In the genomic region with DNA sequence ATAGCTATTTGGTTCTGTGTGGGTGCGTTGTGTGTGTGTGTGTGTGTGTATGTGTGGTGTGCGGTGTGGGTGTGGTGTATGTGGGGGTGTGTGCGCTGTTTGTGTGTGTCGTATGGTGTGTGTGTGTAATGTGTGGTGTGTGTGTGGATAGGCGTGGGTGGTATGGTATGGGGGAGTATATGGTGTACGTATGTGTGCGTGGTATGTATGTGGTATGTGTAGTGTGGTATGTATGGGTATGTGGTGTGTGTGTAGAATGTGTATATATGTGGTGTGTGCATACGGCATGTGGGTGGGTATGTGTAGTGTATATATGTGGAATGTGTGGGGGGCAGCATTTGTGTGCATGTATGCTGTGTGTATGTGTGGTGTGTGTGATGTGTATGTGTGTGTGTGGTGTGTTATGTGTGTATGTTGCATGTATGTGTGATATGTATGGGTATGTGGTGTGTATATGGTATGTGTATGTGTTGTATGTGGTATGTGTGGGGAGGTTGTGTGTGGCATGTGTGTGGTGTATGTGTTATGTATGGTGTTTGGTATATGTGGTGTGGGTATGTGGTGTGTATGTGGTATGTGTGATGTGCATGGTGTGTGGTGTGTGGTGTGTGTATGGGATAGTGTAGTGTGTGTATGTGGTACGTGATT, we compare ENCODE assay signal across 17 cellular contexts. TPM values are rescaled to one million over a fixed set of nuclear protein-coding genes. Genes with fewer than 3 reads are reported as not detected.
DNase-seq lines count a peak whose midpoint lies in the region; ATAC-seq, FAIRE-seq and TF ChIP-seq lines count a peak whose summit lies in the region.
"Had no signal": no experiment of that assay in that cellular context is flagged by ENCODE, and none has a peak within 500 bp of the region (broad histone marks: within the 10 kb centered on the region; RNA-seq: fewer than 3 reads in every experiment).

No MANE protein-coding gene starts in this region.

- CTCF ChIA-PET in HEK293 (lab: Yijun Ruan, JAX): no interaction called here

- H3K23ac ChIP-seq in neuronal stem cell (ENCODE audit: low read depth, low read length, poor library complexity): peak overlapping the region; percentile 38

- H3K27ac ChIP-seq in HEK293 (ENCODE audit: extremely low read depth, low read depth, low read length) (no peak overlapping the region), neuronal stem cell (replicated peaks; ENCODE audit: low read length) (no peak overlapping the region)
- H3K27ac ChIP-seq: GM23248 had no signal

- H3K36me3 ChIP-seq in HEK293 (ENCODE audit: control insufficient read depth in 2 of 2, insufficient read depth in 1 of 2, low read length in 2 of 2) (no peaks in the 10 kb centered on the region), bronchial epithelial cell (ENCODE audit: control insufficient read depth, insufficient read depth, low read length) (no peaks in the 10 kb centered on the region), neuronal stem cell (replicated peaks in 1 of 2; ENCODE audit: control insufficient read depth in 2 of 2, insufficient read depth in 2 of 2, low read length in 2 of 2) (peaks cover 46 to 69% of the 10 kb centered on the region in 2 donors)

- POLR2A ChIA-PET in HEK293 (lab: Yijun Ruan, JAX): no interaction called here

- FAIRE-seq in GM12891 (lab: Jason Lieb, UNC) (peak; percentile 91), bronchial epithelial cell (lab: Jason Lieb, UNC) (peak; percentile 93)
- FAIRE-seq: A204.1 had no signal

- 100% methylated on average over 6 to 8 of the region's 9 CpGs for WGBS in neuronal stem cell (ENCODE audit: extremely low coverage in 2 of 2, insufficient read length in 2 of 2, insufficient replicate concordance in 1 of 2), 2 donors

- ATAC-seq in HG02840 (IDR thresholded peaks at IDR 0.05; ENCODE audit: low FRiP score, unreplicated experiment): no peak
- ATAC-seq in HG03442 (IDR thresholded peaks at IDR 0.05; ENCODE audit: unreplicated experiment): no peak

- H2AFZ ChIP-seq in neuronal stem cell (ENCODE audit: low read length): no peak overlapping the region
- H2AFZ ChIP-seq: GM23248 had no signal

- H2AK5ac ChIP-seq in neuronal stem cell (ENCODE audit: low read depth, low read length): no peak overlapping the region

- no peak overlapping the region for H2BK120ac ChIP-seq in neuronal stem cell (ENCODE audit: low read depth, low read length)

- no peak overlapping the region for H3K14ac ChIP-seq in neuronal stem cell (ENCODE audit: low read length)

- H3K4me3 ChIP-seq in HEK293 (ENCODE audit: low read depth, low read length): no peak overlapping the region
- no peak overlapping the region for H3K4me3 ChIP-seq in bronchial epithelial cell (ENCODE audit: low read depth, low read length)
- peak overlapping the region in 1 of 2 donors; percentile 74 for H3K4me3 ChIP-seq in neuronal stem cell (ENCODE audit: low read length in 2 of 2)
- H3K4me3 ChIP-seq: GM23248 had no signal

- no peak overlapping the region for H3K18ac ChIP-seq in neuronal stem cell (ENCODE audit: low read length)

- H2BK15ac ChIP-seq in neuronal stem cell (ENCODE audit: low read length): no peak overlapping the region

- no peaks in the 10 kb centered on the region for H3K9me3 ChIP-seq in HEK293 (ENCODE audit: control insufficient read depth, insufficient read depth, low read depth, low read length)
- H3K9me3 ChIP-seq in neuronal stem cell (replicated peaks in 1 of 2; ENCODE audit: control insufficient read depth in 2 of 2, insufficient read depth in 1 of 2, low read depth in 1 of 2, low read length in 2 of 2): peaks cover 0 to 6% of the 10 kb centered on the region in 2 donors

- DNase-seq in GM12891 (ENCODE audit: insufficient read length, low spot score) (no peak), bronchial epithelial cell (ENCODE audit: low read depth) (no peak), neuronal stem cell (ENCODE audit: low spot score) (no peak), GM03348 (ENCODE audit: low spot score) (no peak), NCI-H82 (lab: John Stamatoyannopoulos, UW) (no peak)
- DNase-seq: C1 segment of cervical spinal cord; Calu3; CD4-positive, alpha-beta T cell; DMS 273 treated with DMSO at 0.1 percent for 48 hours; DMS79; GM23248; H7; KG1 had no signal

- H3K79me1 ChIP-seq in neuronal stem cell (ENCODE audit: low read depth, low read length): peaks cover 8% of the 10 kb centered on the region

- no peaks in the 10 kb centered on the region for H3K4me1 ChIP-seq in HEK293 (ENCODE audit: control insufficient read depth, insufficient read depth, low read length)
- no peaks in the 10 kb centered on the region for H3K4me1 ChIP-seq in neuronal stem cell (ENCODE audit: control insufficient read depth in 2 of 2, insufficient read depth in 1 of 2, low read depth in 1 of 2, low read length in 2 of 2)

- no peak for TF ChIP-seq CTCF in HEK293 (tag by site-specific recombination; IDR thresholded peaks at IDR 0.05)
- TF ChIP-seq CTCF in bronchial epithelial cell (IDR thresholded peaks at IDR 0.05; ENCODE audit: insufficient read depth, low read length, severe bottlenecking): no peak

- peak overlapping the region; percentile 6 for H4K91ac ChIP-seq in neuronal stem cell (ENCODE audit: low read depth, low read length, poor library complexity)

- H3K27me3 ChIP-seq in bronchial epithelial cell (ENCODE audit: control insufficient read depth, insufficient read depth, low read length): no peaks in the 10 kb centered on the region
- peaks cover 0 to 5% (median 0%) of the 10 kb centered on the region in 3 experiments for H3K27me3 ChIP-seq in neuronal stem cell (ENCODE audit: control insufficient read depth in 3 of 3, insufficient read depth in 3 of 3, low read depth in 1 of 3, low read length in 3 of 3)

- H2BK5ac ChIP-seq in neuronal stem cell (ENCODE audit: low read length): no peak overlapping the region

- H3K9ac ChIP-seq in neuronal stem cell (ENCODE audit: low read depth, low read length, poor library complexity): no peak overlapping the region
- H3K9ac ChIP-seq: GM23248 had no signal

- no peak overlapping the region for H4K8ac ChIP-seq in neuronal stem cell (ENCODE audit: low read depth, low read length)

- H2BK12ac ChIP-seq in neuronal stem cell (ENCODE audit: low read length): peak overlapping the region; percentile 26

- no peak overlapping the region for H3K4ac ChIP-seq in neuronal stem cell (ENCODE audit: low read length)

- H3K4me2 ChIP-seq in neuronal stem cell (ENCODE audit: insufficient read depth, low read length, poor library complexity, severe bottlenecking): no peak overlapping the region

- TF ChIP-seq POLR2A in GM12891 (IDR thresholded peaks at IDR 0.05; ENCODE audit: low read depth, low read length): no peak

TF ChIP-seq in GM12891, 5 proteins besides CTCF, POLR2A, EP300 and RAD21:
- TF ChIP-seq POLR2AphosphoS5 (IDR thresholded peaks at IDR 0.05; ENCODE audit: low read depth, low read length) (no peak), TAF1 (IDR thresholded peaks at IDR 0.05; ENCODE audit: low read depth, low read length) (no peak), PAX5 (IDR thresholded peaks at IDR 0.05; ENCODE audit: insufficient read depth, low read length, severe bottlenecking) (no peak), POU2F2 (IDR thresholded peaks at IDR 0.05; ENCODE audit: low read depth, low read length) (no peak), SPI1 (IDR thresholded peaks at IDR 0.05; ENCODE audit: low read depth, low read length) (no peak)

TF ChIP-seq in HEK293, 187 proteins besides CTCF, POLR2A, EP300 and RAD21 (continues in another document):
- TF ChIP-seq, protein P1, sequence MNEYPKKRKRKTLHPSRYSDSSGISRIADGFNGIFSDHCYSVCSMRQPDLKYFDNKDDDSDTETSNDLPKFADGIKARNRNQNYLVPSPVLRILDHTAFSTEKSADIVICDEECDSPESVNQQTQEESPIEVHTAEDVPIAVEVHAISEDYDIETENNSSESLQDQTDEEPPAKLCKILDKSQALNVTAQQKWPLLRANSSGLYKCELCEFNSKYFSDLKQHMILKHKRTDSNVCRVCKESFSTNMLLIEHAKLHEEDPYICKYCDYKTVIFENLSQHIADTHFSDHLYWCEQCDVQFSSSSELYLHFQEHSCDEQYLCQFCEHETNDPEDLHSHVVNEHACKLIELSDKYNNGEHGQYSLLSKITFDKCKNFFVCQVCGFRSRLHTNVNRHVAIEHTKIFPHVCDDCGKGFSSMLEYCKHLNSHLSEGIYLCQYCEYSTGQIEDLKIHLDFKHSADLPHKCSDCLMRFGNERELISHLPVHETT (tag by site-specific recombination; IDR thresholded peaks at IDR 0.05): no peak
- TF ChIP-seq ZBTB17 (tag by site-specific recombination; IDR thresholded peaks at IDR 0.05): no peak
- TF ChIP-seq ZNF530 (tag by site-specific recombination; IDR thresholded peaks at IDR 0.05; ENCODE audit: low read depth): no peak
- no peak for TF ChIP-seq ZNF366 (tag by site-specific recombination; conservative IDR thresholded peaks at IDR 0.05)
- TF ChIP-seq, protein P2, sequence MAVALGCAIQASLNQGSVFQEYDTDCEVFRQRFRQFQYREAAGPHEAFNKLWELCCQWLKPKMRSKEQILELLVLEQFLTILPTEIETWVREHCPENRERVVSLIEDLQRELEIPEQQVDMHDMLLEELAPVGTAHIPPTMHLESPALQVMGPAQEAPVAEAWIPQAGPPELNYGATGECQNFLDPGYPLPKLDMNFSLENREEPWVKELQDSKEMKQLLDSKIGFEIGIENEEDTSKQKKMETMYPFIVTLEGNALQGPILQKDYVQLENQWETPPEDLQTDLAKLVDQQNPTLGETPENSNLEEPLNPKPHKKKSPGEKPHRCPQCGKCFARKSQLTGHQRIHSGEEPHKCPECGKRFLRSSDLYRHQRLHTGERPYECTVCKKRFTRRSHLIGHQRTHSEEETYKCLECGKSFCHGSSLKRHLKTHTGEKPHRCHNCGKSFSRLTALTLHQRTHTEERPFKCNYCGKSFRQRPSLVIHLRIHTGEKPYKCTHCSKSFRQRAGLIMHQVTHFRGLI (tag by site-specific recombination; IDR thresholded peaks at IDR 0.05): no peak
- TF ChIP-seq OSR2 (tag by site-specific recombination; IDR thresholded peaks at IDR 0.05): no peak
- peak; percentile 14; the same call in 1 of the 2 replicates for TF ChIP-seq ZNF211 (tag by site-specific recombination; IDR thresholded peaks at IDR 0.05; ENCODE audit: low read depth)
- TF ChIP-seq ZNF404 (tag by site-specific recombination; IDR thresholded peaks at IDR 0.05): no peak
- TF ChIP-seq ZNF660 (tag by site-specific recombination; IDR thresholded peaks at IDR 0.05): no peak

RNA-seq across cellular contexts. Expression of a gene that starts 10.3 kb away (rescaled TPM):
- 218 TPM for polyA plus RNA-seq in GM12891 (2012; ENCODE audit: low read depth, missing spikeins)
- total RNA-seq in bronchial epithelial cell: 131 and 185 TPM in 2 replicates
- polyA plus RNA-seq in neuronal stem cell (2013, experiment 1 of 2): 260 TPM
- polyA plus RNA-seq in neuronal stem cell (2013, experiment 2 of 2): 259 TPM

RNA-seq across cellular contexts. Expression of a gene that starts 17.1 kb away (rescaled TPM):
- 0.32 TPM for polyA plus RNA-seq in GM12891 (2012; ENCODE audit: low read depth, missing spikeins)
- total RNA-seq in bronchial epithelial cell: 0.26 and 0.51 TPM in 2 replicates
- polyA plus RNA-seq in neuronal stem cell (2013, experiment 1 of 2): 61.7 TPM
- 62.7 TPM for polyA plus RNA-seq in neuronal stem cell (2013, experiment 2 of 2)

RNA-seq across cellular contexts. Expression of a gene that starts 17.2 kb away (rescaled TPM):
- polyA plus RNA-seq in GM12891 (2012; ENCODE audit: low read depth, missing spikeins): 18.7 TPM
- 21.3 and 57.5 TPM in 2 replicates for total RNA-seq in bronchial epithelial cell
- polyA plus RNA-seq in neuronal stem cell (2013, experiment 1 of 2): 9.1 TPM
- polyA plus RNA-seq in neuronal stem cell (2013, experiment 2 of 2): 9.5 TPM
